In the genomic region with DNA sequence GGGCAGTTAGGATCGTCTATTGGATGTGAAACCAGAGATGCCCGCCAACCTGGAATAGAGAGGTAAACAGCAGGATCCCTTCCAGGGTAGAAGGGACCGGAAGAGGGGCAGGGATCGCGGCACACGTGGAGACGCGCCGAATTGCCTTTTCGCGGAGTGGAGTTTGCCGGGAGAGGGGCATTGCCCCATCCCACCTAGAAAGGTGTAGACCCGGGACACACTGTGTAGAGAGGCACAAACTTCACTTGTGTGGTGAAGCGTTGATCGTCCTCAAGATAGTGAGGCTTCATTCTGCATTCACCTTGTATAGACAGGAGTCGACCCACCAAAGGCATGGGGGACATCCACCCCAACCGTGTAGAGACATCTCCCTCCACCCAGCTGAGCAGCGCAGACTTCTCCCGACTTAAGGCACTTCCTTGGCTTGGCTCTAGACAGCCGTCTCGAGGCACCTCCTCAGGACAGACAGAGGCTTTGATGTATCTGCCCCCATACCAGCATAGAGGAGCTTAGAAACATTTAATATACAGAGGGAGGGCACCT, we compare ENCODE assay signal across 1 cellular context.
A peak's percentile ranks its signal among the peaks of the same experiment; 100 is the strongest.
TF ChIP-seq lines count a peak whose summit lies in the region.

No MANE protein-coding gene starts in this region.

TF ChIP-seq in GM12878, 131 proteins besides CTCF, POLR2A, EP300 and RAD21 (continued from another document):
- TF ChIP-seq, protein P1, sequence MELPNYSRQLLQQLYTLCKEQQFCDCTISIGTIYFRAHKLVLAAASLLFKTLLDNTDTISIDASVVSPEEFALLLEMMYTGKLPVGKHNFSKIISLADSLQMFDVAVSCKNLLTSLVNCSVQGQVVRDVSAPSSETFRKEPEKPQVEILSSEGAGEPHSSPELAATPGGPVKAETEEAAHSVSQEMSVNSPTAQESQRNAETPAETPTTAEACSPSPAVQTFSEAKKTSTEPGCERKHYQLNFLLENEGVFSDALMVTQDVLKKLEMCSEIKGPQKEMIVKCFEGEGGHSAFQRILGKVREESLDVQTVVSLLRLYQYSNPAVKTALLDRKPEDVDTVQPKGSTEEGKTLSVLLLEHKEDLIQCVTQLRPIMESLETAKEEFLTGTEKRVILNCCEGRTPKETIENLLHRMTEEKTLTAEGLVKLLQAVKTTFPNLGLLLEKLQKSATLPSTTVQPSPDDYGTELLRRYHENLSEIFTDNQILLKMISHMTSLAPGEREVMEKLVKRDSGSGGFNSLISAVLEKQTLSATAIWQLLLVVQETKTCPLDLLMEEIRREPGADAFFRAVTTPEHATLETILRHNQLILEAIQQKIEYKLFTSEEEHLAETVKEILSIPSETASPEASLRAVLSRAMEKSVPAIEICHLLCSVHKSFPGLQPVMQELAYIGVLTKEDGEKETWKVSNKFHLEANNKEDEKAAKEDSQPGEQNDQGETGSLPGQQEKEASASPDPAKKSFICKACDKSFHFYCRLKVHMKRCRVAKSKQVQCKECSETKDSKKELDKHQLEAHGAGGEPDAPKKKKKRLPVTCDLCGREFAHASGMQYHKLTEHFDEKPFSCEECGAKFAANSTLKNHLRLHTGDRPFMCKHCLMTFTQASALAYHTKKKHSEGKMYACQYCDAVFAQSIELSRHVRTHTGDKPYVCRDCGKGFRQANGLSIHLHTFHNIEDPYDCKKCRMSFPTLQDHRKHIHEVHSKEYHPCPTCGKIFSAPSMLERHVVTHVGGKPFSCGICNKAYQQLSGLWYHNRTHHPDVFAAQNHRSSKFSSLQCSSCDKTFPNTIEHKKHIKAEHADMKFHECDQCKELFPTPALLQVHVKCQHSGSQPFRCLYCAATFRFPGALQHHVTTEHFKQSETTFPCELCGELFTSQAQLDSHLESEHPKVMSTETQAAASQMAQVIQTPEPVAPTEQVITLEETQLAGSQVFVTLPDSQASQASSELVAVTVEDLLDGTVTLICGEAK (IDR thresholded peaks at IDR 0.05; ENCODE audit: borderline replicate concordance): peak; percentile 82
- TF ChIP-seq, protein P2, sequence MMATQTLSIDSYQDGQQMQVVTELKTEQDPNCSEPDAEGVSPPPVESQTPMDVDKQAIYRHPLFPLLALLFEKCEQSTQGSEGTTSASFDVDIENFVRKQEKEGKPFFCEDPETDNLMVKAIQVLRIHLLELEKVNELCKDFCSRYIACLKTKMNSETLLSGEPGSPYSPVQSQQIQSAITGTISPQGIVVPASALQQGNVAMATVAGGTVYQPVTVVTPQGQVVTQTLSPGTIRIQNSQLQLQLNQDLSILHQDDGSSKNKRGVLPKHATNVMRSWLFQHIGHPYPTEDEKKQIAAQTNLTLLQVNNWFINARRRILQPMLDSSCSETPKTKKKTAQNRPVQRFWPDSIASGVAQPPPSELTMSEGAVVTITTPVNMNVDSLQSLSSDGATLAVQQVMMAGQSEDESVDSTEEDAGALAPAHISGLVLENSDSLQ (IDR thresholded peaks at IDR 0.05): no peak
- TF ChIP-seq MEF2A (IDR thresholded peaks at IDR 0.05; ENCODE audit: insufficient read depth, low read depth, low read length): no peak
- no peak for TF ChIP-seq ZZZ3 (IDR thresholded peaks at IDR 0.05; ENCODE audit: control insufficient read depth, insufficient read length, low read depth)
- TF ChIP-seq JUNB (IDR thresholded peaks at IDR 0.05): no peak
- no peak for TF ChIP-seq FOS (IDR thresholded peaks at IDR 0.05; ENCODE audit: borderline replicate concordance, extremely low read depth, insufficient read length)
- no peak for TF ChIP-seq TCF3 (IDR thresholded peaks at IDR 0.05; ENCODE audit: borderline replicate concordance, insufficient read depth, low read depth, low read length)
- TF ChIP-seq, protein P3, sequence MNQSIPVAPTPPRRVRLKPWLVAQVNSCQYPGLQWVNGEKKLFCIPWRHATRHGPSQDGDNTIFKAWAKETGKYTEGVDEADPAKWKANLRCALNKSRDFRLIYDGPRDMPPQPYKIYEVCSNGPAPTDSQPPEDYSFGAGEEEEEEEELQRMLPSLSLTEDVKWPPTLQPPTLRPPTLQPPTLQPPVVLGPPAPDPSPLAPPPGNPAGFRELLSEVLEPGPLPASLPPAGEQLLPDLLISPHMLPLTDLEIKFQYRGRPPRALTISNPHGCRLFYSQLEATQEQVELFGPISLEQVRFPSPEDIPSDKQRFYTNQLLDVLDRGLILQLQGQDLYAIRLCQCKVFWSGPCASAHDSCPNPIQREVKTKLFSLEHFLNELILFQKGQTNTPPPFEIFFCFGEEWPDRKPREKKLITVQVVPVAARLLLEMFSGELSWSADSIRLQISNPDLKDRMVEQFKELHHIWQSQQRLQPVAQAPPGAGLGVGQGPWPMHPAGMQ (IDR thresholded peaks at IDR 0.05; ENCODE audit: borderline replicate concordance): no peak
- 0 out of 2 replicates have a peak, but pooled peaks have one; percentile 12 for TF ChIP-seq CREB1 (IDR thresholded peaks at IDR 0.05; ENCODE audit: low read depth)
- no peak for TF ChIP-seq FOXK2 (IDR thresholded peaks at IDR 0.05)
- peak; percentile 78; the same call in 1 of the 2 replicates for TF ChIP-seq SIN3A (IDR thresholded peaks at IDR 0.05; ENCODE audit: low read depth, low read length)
- 0 out of 4 replicates have a peak, but pooled peaks of 1 of the 2 experiments have one; percentile 25 for TF ChIP-seq ETV6 (conservative IDR thresholded peaks at IDR 0.05 in 1 of 2, IDR thresholded peaks at IDR 0.05 in 1 of 2; ENCODE audit: borderline replicate concordance in 1 of 2, low read depth in 1 of 2)
- TF ChIP-seq, protein P4, sequence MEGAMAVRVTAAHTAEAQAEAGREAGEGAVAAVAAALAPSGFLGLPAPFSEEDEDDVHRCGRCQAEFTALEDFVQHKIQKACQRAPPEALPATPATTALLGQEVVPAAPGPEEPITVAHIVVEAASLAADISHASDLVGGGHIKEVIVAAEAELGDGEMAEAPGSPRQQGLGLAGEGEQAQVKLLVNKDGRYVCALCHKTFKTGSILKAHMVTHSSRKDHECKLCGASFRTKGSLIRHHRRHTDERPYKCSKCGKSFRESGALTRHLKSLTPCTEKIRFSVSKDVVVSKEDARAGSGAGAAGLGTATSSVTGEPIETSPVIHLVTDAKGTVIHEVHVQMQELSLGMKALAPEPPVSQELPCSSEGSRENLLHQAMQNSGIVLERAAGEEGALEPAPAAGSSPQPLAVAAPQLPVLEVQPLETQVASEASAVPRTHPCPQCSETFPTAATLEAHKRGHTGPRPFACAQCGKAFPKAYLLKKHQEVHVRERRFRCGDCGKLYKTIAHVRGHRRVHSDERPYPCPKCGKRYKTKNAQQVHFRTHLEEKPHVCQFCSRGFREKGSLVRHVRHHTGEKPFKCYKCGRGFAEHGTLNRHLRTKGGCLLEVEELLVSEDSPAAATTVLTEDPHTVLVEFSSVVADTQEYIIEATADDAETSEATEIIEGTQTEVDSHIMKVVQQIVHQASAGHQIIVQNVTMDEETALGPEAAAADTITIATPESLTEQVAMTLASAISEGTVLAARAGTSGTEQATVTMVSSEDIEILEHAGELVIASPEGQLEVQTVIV (IDR thresholded peaks at IDR 0.05; ENCODE audit: borderline replicate concordance, partially characterized antibody): no peak
- no peak for TF ChIP-seq KLF5 (IDR thresholded peaks at IDR 0.05; ENCODE audit: partially characterized antibody)
- TF ChIP-seq, protein P5, sequence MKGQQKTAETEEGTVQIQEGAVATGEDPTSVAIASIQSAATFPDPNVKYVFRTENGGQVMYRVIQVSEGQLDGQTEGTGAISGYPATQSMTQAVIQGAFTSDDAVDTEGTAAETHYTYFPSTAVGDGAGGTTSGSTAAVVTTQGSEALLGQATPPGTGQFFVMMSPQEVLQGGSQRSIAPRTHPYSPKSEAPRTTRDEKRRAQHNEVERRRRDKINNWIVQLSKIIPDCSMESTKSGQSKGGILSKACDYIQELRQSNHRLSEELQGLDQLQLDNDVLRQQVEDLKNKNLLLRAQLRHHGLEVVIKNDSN (IDR thresholded peaks at IDR 0.05; ENCODE audit: borderline replicate concordance, extremely low read length, insufficient read depth, low read depth, low read length): no peak
- TF ChIP-seq, protein P6, sequence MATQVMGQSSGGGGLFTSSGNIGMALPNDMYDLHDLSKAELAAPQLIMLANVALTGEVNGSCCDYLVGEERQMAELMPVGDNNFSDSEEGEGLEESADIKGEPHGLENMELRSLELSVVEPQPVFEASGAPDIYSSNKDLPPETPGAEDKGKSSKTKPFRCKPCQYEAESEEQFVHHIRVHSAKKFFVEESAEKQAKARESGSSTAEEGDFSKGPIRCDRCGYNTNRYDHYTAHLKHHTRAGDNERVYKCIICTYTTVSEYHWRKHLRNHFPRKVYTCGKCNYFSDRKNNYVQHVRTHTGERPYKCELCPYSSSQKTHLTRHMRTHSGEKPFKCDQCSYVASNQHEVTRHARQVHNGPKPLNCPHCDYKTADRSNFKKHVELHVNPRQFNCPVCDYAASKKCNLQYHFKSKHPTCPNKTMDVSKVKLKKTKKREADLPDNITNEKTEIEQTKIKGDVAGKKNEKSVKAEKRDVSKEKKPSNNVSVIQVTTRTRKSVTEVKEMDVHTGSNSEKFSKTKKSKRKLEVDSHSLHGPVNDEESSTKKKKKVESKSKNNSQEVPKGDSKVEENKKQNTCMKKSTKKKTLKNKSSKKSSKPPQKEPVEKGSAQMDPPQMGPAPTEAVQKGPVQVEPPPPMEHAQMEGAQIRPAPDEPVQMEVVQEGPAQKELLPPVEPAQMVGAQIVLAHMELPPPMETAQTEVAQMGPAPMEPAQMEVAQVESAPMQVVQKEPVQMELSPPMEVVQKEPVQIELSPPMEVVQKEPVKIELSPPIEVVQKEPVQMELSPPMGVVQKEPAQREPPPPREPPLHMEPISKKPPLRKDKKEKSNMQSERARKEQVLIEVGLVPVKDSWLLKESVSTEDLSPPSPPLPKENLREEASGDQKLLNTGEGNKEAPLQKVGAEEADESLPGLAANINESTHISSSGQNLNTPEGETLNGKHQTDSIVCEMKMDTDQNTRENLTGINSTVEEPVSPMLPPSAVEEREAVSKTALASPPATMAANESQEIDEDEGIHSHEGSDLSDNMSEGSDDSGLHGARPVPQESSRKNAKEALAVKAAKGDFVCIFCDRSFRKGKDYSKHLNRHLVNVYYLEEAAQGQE (IDR thresholded peaks at IDR 0.05; ENCODE audit: low read depth, low read length): no peak
- TF ChIP-seq GABPA (IDR thresholded peaks at IDR 0.05; ENCODE audit: low read depth): no peak
- TF ChIP-seq WRNIP1 (IDR thresholded peaks at IDR 0.05; ENCODE audit: borderline replicate concordance, low read depth, low read length): no peak
- TF ChIP-seq SMC3 (IDR thresholded peaks at IDR 0.05; ENCODE audit: borderline replicate concordance, low read length): no peak
- TF ChIP-seq EED (IDR thresholded peaks at IDR 0.05; ENCODE audit: low read depth): no peak
- no peak for TF ChIP-seq MEF2B (IDR thresholded peaks at IDR 0.05; ENCODE audit: partially characterized antibody, poor library complexity, severe bottlenecking)
- TF ChIP-seq SMARCA5 (IDR thresholded peaks at IDR 0.05): no peak
- no peak for TF ChIP-seq ZNF207 (IDR thresholded peaks at IDR 0.05; ENCODE audit: borderline replicate concordance)
- TF ChIP-seq RCOR1 (conservative IDR thresholded peaks at IDR 0.05; ENCODE audit: low read depth, low read length): no peak
- no peak for TF ChIP-seq NR2C2 (IDR thresholded peaks at IDR 0.05; ENCODE audit: borderline replicate concordance, control insufficient read depth, insufficient read length, low read depth)
